21 cellular contexts compared by ENCODE assay signal in the genomic region with DNA sequence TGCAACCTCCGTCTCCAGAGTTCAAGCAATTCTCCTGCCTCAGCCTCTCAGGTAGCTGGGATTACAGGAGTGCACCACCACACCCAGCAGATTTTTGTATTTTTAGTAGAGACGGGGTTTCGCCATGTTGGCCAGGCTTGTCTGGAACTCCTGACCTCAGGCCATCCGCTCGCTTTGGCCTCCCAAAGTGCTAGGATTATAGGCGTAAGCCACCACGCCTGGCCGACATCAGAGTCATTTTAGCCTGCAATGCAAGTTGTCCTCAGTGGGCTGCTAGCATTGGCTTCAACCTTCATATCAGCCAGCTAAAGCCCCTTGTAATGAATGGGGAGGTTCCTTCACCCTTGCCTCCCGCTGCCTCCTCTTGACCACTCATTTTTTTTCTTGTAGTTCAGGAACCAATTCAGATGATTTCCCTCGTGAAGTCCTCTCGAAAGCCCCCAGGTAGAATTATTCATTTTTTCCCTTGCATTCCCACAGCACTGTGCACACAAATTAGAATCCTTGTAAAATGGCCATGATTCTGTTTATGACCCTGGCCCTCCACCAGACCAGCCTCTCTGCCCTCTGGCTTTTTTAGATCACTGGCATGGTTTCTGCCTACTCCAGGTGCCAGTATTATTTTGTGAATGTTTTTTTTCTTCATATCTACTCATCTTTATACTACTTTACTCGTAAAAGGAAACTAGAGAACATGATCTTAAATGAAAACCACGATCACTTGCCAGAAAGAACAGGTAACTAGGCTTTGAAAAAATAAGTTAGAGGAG. TPM values are rescaled to one million over a fixed set of nuclear protein-coding genes. Genes with fewer than 3 reads are reported as not detected.
DNase-seq lines count a peak whose midpoint lies in the region; ATAC-seq and TF ChIP-seq lines count a peak whose summit lies in the region.
"Had no signal": no experiment of that assay in that cellular context is flagged by ENCODE, and none has a peak within 500 bp of the region (broad histone marks: within the 10 kb centered on the region; RNA-seq: fewer than 3 reads in every experiment).

No MANE protein-coding gene starts in this region.

- H3K36me3 Mint-ChIP-seq in MCF 10A (ENCODE audit: insufficient read depth, unreplicated experiment) (peaks cover 18% of the 10 kb centered on the region), WTC11 (no peaks in the 10 kb centered on the region)

- H2AFZ ChIP-seq in mammary epithelial cell (ENCODE audit: low read depth, low read length) = no peak overlapping the region

- peaks cover 9% of the 10 kb centered on the region for H3K36me3 ChIP-seq in mammary epithelial cell (ENCODE audit: insufficient read depth, low read length)
- H3K36me3 ChIP-seq: neutrophil, vagina had no signal

- H3K4me2 ChIP-seq in mammary epithelial cell (ENCODE audit: insufficient read depth, low read depth, low read length) = no peak overlapping the region

- H3K9ac ChIP-seq in mammary epithelial cell (ENCODE audit: insufficient read depth, low read length) = no peak overlapping the region

- no peaks in the 10 kb centered on the region for H3K27me3 ChIP-seq in mammary epithelial cell (ENCODE audit: insufficient read depth, low read length)
- H3K27me3 ChIP-seq: neutrophil, SJSA1, vagina had no signal

- H3K9me3 ChIP-seq in mammary epithelial cell (replicated peaks; ENCODE audit: insufficient read depth, low read length) = no peaks in the 10 kb centered on the region
- H3K9me3 ChIP-seq: neutrophil, SJSA1, vagina had no signal

- H3K4me1 ChIP-seq in mammary epithelial cell (ENCODE audit: insufficient read depth, low read length) = peaks cover 68% of the 10 kb centered on the region

- BruUV-seq in MCF 10A (replicated peaks; lab: Mats Ljungman, UMichigan) = no TSS peak
- BruUV-seq in mammary epithelial cell (replicated peaks; lab: Mats Ljungman, UMichigan) = no TSS peak

- dilution Hi-C loops in mammary epithelial cell (cut with HindIII; ENCODE audit: low sequenced_read_pairs) = loop anchor here (25.0 kb wide), 1 partner anchor 100 kb away; no protein-coding TSS in a partner anchor

- H4K20me1 ChIP-seq in mammary epithelial cell (ENCODE audit: insufficient read depth, low read length) = peaks cover 37% of the 10 kb centered on the region

- H3K4me1 Mint-ChIP-seq in MCF 10A (ENCODE audit: insufficient read depth, unreplicated experiment) = peaks cover 54% of the 10 kb centered on the region
- peaks cover 87% of the 10 kb centered on the region for H3K4me1 Mint-ChIP-seq in WTC11

- peak overlapping the region; percentile 79 for H3K27ac Mint-ChIP-seq in MCF 10A (ENCODE audit: low read depth, unreplicated experiment)
- peak overlapping the region; percentile 89 for H3K27ac Mint-ChIP-seq in WTC11
- H3K27ac Mint-ChIP-seq: activated T-cell treated with anti-CD3 and anti-CD28 coated beads, Interleukin-2, amount 50 U/mL, for 24 hours; stimulated activated naive CD8-positive, alpha-beta T cell treated with anti-CD3 and anti-CD28 coated beads, Interleukin-15, Interleukin-2, amounts not matched to agents 100 ng/mL and 50 ng/mL, for 24 hours had no signal

- 77% methylated on average over 13 of the region's 13 CpGs for WGBS in mammary epithelial cell (ENCODE audit: low coverage, missing lambda C conversion rate)

- DNase-seq in MCF 10A (ENCODE audit: unreplicated experiment) = no peak
- DNase-seq in mammary epithelial cell = no peak
- no peak for DNase-seq in WTC11 (ENCODE audit: low spot score)
- peak; percentile 53 for DNase-seq in mesenteric fat pad (ENCODE audit: low spot score)
- no peak for DNase-seq in NCI-H510A (lab: John Stamatoyannopoulos, UW)
- no peak for DNase-seq in DMS153 (lab: John Stamatoyannopoulos, UW)
- no peak for DNase-seq in NOMO-1 treated with dmso at 0.1 percent for 144 hours (lab: John Stamatoyannopoulos, UW; ENCODE audit: unreplicated experiment)
- DNase-seq: activated CD4-positive, alpha-beta T cell treated with anti-CD3 and anti-CD28 coated beads, Interleukin-2, amount 50 U/mL, for 1 hour; activated T-cell treated with anti-CD3 and anti-CD28 coated beads, Interleukin-2, amount 50 U/mL, for 24 hours; central memory CD4-positive, alpha-beta T cell; effector CD4-positive, alpha-beta T cell; IMR-90; islet precursor cell; NCI-H1048; NCI-H2029 treated with DMSO at 0.1 percent for 48 hours; T1000 had no signal

- H3K27me3 Mint-ChIP-seq in MCF 10A (ENCODE audit: insufficient read depth, unreplicated experiment) (no peaks in the 10 kb centered on the region), WTC11 (ENCODE audit: low read depth) (no peaks in the 10 kb centered on the region)
- H3K27me3 Mint-ChIP-seq: activated T-cell treated with anti-CD3 and anti-CD28 coated beads, Interleukin-2, amount 50 U/mL, for 24 hours; stimulated activated naive CD8-positive, alpha-beta T cell treated with anti-CD3 and anti-CD28 coated beads, Interleukin-15, Interleukin-2, amounts not matched to agents 100 ng/mL and 50 ng/mL, for 24 hours had no signal

- no peak overlapping the region for H3K4me3 ChIP-seq in mammary epithelial cell (replicated peaks in 1 of 3; ENCODE audit: insufficient read depth in 1 of 3, low read depth in 2 of 3, low read length in 3 of 3)
- H3K4me3 ChIP-seq: SJSA1, vagina had no signal

- POLR2A ChIA-PET in MCF 10A (lab: Yijun Ruan, JAX) = interaction anchor here (1.5 to 6.0 kb wide), 3 partner anchors 10 to 15 kb away, joined by 6 to 57 read pairs (median 6); no protein-coding TSS in a partner anchor
- POLR2A ChIA-PET in WTC11 (lab: Charles Lee) = no interaction called here

- no peak overlapping the region for H3K27ac ChIP-seq in mammary epithelial cell (ENCODE audit: insufficient read depth, low read depth, low read length)
- H3K27ac ChIP-seq: neutrophil, SJSA1, vagina had no signal

- peaks cover 100% of the 10 kb centered on the region for H3K79me2 ChIP-seq in mammary epithelial cell (ENCODE audit: insufficient read depth, low read length)

- in situ Hi-C loops in mammary epithelial cell (cut with MboI; ENCODE audit: low sequenced_read_pairs in 2 of 2) = no loop called here

- CTCF ChIA-PET in MCF 10A (lab: Yijun Ruan, JAX) = interaction anchor here (1.4 kb wide), 1 partner anchor 18 kb away, joined by 4 read pairs; no protein-coding TSS in a partner anchor
- CTCF ChIA-PET in mammary epithelial cell (lab: Charles Lee; ENCODE audit: low non-redundant PET) = no interaction called here
- CTCF ChIA-PET in WTC11 (lab: Charles Lee) = interaction anchor here (2.3 kb wide), 1 partner anchor 18 kb away, joined by 9 read pairs; no protein-coding TSS in a partner anchor

- ATAC-seq in WTC11 = no peak
- ATAC-seq in GM21825 (IDR thresholded peaks at IDR 0.05; ENCODE audit: unreplicated experiment) = no peak

- H3K4me3 Mint-ChIP-seq in MCF 10A (ENCODE audit: unreplicated experiment) = no peak overlapping the region
- H3K4me3 Mint-ChIP-seq in WTC11 = peak overlapping the region; percentile 7; the same call in 1 of the 2 replicates
- H3K4me3 Mint-ChIP-seq: activated T-cell treated with anti-CD3 and anti-CD28 coated beads, Interleukin-2, amount 50 U/mL, for 24 hours; stimulated activated naive CD8-positive, alpha-beta T cell treated with anti-CD3 and anti-CD28 coated beads, Interleukin-15, Interleukin-2, amounts not matched to agents 100 ng/mL and 50 ng/mL, for 24 hours had no signal

- intact Hi-C loops in MCF 10A (cut with micrococcal nuclease) (no loop called here), mammary epithelial cell (cut with micrococcal nuclease) (no loop called here)

- TF ChIP-seq CTCF in MCF 10A (IDR thresholded peaks at IDR 0.05; ENCODE audit: unreplicated experiment) (no peak), mammary epithelial cell (conservative IDR thresholded peaks at IDR 0.05 in 1 of 2, IDR thresholded peaks at IDR 0.05 in 1 of 2; ENCODE audit: extremely low read depth in 1 of 2, insufficient read depth in 1 of 2, low read depth in 1 of 2, low read length in 2 of 2) (no peak), WTC11 (IDR thresholded peaks at IDR 0.05) (no peak)

- H3K9me3 Mint-ChIP-seq in MCF 10A (ENCODE audit: unreplicated experiment) = no peaks in the 10 kb centered on the region
- no peaks in the 10 kb centered on the region for H3K9me3 Mint-ChIP-seq in WTC11
- H3K9me3 Mint-ChIP-seq: activated T-cell treated with anti-CD3 and anti-CD28 coated beads, Interleukin-2, amount 50 U/mL, for 24 hours; stimulated activated naive CD8-positive, alpha-beta T cell treated with anti-CD3 and anti-CD28 coated beads, Interleukin-15, Interleukin-2, amounts not matched to agents 100 ng/mL and 50 ng/mL, for 24 hours had no signal

TF ChIP-seq in WTC11, 78 proteins besides CTCF, POLR2A, EP300 and RAD21 (continues in another document):
- no peak for TF ChIP-seq RORB (CRISPR knock-in tag; IDR thresholded peaks at IDR 0.05)
- no peak for TF ChIP-seq ATF3 (CRISPR knock-in tag; conservative IDR thresholded peaks at IDR 0.05)
- TF ChIP-seq ZNF263 (CRISPR knock-in tag; IDR thresholded peaks at IDR 0.05; ENCODE audit: low read depth) = no peak
- TF ChIP-seq, protein P1, sequence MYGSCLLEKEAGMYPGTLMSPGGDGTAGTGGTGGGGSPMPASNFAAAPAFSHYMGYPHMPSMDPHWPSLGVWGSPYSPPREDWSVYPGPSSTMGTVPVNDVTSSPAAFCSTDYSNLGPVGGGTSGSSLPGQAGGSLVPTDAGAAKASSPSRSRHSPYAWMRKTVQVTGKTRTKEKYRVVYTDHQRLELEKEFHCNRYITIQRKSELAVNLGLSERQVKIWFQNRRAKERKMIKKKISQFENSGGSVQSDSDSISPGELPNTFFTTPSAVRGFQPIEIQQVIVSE (CRISPR knock-in tag; IDR thresholded peaks at IDR 0.05; ENCODE audit: borderline replicate concordance) = no peak
- no peak for TF ChIP-seq IRF2 (CRISPR knock-in tag; IDR thresholded peaks at IDR 0.05; ENCODE audit: borderline replicate concordance, low read depth)
- TF ChIP-seq NFATC4 (CRISPR knock-in tag; IDR thresholded peaks at IDR 0.05) = no peak
- TF ChIP-seq JAZF1 (CRISPR knock-in tag; IDR thresholded peaks at IDR 0.05) = no peak
- TF ChIP-seq, protein P2, sequence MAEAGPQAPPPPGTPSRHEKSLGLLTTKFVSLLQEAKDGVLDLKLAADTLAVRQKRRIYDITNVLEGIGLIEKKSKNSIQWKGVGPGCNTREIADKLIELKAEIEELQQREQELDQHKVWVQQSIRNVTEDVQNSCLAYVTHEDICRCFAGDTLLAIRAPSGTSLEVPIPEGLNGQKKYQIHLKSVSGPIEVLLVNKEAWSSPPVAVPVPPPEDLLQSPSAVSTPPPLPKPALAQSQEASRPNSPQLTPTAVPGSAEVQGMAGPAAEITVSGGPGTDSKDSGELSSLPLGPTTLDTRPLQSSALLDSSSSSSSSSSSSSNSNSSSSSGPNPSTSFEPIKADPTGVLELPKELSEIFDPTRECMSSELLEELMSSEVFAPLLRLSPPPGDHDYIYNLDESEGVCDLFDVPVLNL (CRISPR knock-in tag; IDR thresholded peaks at IDR 0.05; ENCODE audit: borderline replicate concordance, low read depth) = no peak

RNA-seq across cellular contexts. Expression of gene FLNB, which starts 29.1 kb away (rescaled TPM):
- 580 and 593 TPM in 2 replicates for total RNA-seq in MCF 10A (2022)
- total RNA-seq in mammary epithelial cell = 1,000 to 10,000 TPM in 1 of 2 donors, 100 to 1,000 TPM in 1; 930 to 1,038 TPM
- polyA plus RNA-seq in mammary epithelial cell = 415 TPM
- 1,694 TPM for polyA minus RNA-seq in mammary epithelial cell
- total RNA-seq in WTC11 (2021) = 107 to 127 TPM (median 107 TPM) in 3 replicates
- total RNA-seq in mesenteric fat pad = 96.3 TPM
